11 cellular contexts compared by ENCODE assay signal in the genomic region with DNA sequence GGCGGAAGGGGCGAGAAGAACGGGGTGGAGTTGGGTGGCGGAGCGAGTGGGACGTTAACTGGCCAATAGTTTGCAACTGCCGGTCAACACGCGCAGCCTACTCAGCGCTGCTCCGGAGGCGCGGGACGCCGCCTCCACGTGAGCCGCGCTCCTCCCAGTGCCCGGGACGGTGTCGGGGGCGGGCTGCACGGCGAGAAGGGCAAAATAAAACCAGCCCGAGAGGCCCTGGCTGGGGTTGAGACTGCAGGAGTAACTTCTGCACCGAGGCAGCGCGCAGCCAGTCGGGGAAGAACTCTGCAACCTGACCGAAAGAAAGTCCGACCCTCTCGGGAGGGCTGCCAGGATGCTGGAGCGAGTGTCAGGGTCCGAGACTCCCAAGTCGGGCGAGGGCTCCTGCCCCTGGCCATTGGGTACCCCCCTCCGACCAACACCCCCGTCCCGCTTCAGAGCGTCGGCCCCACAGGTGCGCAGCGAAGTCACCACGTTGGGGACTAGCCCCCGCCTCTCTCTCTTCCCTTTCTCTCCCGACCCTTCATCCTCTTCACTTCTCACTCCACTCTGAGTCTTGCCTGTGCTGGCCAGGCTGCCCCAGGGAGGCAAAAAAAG. TPM values are rescaled to one million over a fixed set of nuclear protein-coding genes. Genes with fewer than 3 reads are reported as not detected.
DNase-seq lines count a peak whose midpoint lies in the region; ATAC-seq and TF ChIP-seq lines count a peak whose summit lies in the region.
"Had no signal": no experiment of that assay in that cellular context is flagged by ENCODE, and none has a peak within 500 bp of the region (broad histone marks: within the 10 kb centered on the region; RNA-seq: fewer than 3 reads in every experiment).

No MANE protein-coding gene starts in this region.

- no peak overlapping the region for H3K4me3 Mint-ChIP-seq in stimulated activated effector memory CD8-positive, alpha-beta T cell treated with anti-CD3 and anti-CD28 coated beads, Interleukin-12 subunit alpha, Interleukin-12 subunit beta, amount 100 ng/mL, for 72 hours
- H3K4me3 Mint-ChIP-seq: activated naive CD4-positive, alpha-beta T cell treated with anti-CD3 and anti-CD28 coated beads, Interleukin-2, amount 50 U/mL, for 24 hours had no signal

- H3K27ac ChIP-seq in suprapubic skin, result no peak overlapping the region

- no peaks in the 10 kb centered on the region for H3K36me3 ChIP-seq in suprapubic skin

- no peaks in the 10 kb centered on the region for H3K4me1 Mint-ChIP-seq in stimulated activated effector memory CD8-positive, alpha-beta T cell treated with anti-CD3 and anti-CD28 coated beads, Interleukin-12 subunit alpha, Interleukin-12 subunit beta, amount 100 ng/mL, for 72 hours

- H3K9me3 ChIP-seq in suprapubic skin, result no peaks in the 10 kb centered on the region

- peaks cover 36% of the 10 kb centered on the region for H3K27me3 ChIP-seq in suprapubic skin

- no peak overlapping the region for H3K27ac Mint-ChIP-seq in stimulated activated effector memory CD8-positive, alpha-beta T cell treated with anti-CD3 and anti-CD28 coated beads, Interleukin-12 subunit alpha, Interleukin-12 subunit beta, amount 100 ng/mL, for 72 hours
- H3K27ac Mint-ChIP-seq: activated naive CD4-positive, alpha-beta T cell treated with anti-CD3 and anti-CD28 coated beads, Interleukin-2, amount 50 U/mL, for 24 hours had no signal

- ATAC-seq in left colon, result peak; percentile 90
- ATAC-seq in stimulated activated effector memory CD8-positive, alpha-beta T cell treated with anti-CD3 and anti-CD28 coated beads, Interleukin-12 subunit alpha, Interleukin-12 subunit beta, amount 100 ng/mL, for 72 hours, result no peak
- ATAC-seq: naive thymus-derived CD4-positive, alpha-beta T cell had no signal

- DNase-seq in NCI-H1417 (lab: John Stamatoyannopoulos, UW) (peak in 2 of 3 experiments; percentile 5 to 8), NCI-H1417 treated with DMSO at 0.1 percent for 48 hours (lab: John Stamatoyannopoulos, UW) (no peak), astrocyte of the spinal cord (ENCODE audit: low read depth, low spot score) (peak; percentile 64), left colon (peak in 1 of 2 donors; percentile 15), suprapubic skin (ENCODE audit: low spot score in 2 of 2) (no peak), COR-L47 (lab: John Stamatoyannopoulos, UW) (no peak), NCI-H2107 (lab: John Stamatoyannopoulos, UW) (no peak)
- no peak for DNase-seq in stimulated activated effector memory CD8-positive, alpha-beta T cell treated with anti-CD3 and anti-CD28 coated beads, Interleukin-12 subunit alpha, Interleukin-12 subunit beta, amount 100 ng/mL, for 72 hours (ENCODE audit: low spot score in 2 of 2)
- DNase-seq: 8988T; naive thymus-derived CD4-positive, alpha-beta T cell had no signal

- intact Hi-C loops in left colon (cut with DNase I, micrococcal nuclease), result no loop called here

- H3K9me3 Mint-ChIP-seq in stimulated activated effector memory CD8-positive, alpha-beta T cell treated with anti-CD3 and anti-CD28 coated beads, Interleukin-12 subunit alpha, Interleukin-12 subunit beta, amount 100 ng/mL, for 72 hours, result peaks cover 5% of the 10 kb centered on the region

- H3K36me3 Mint-ChIP-seq in stimulated activated effector memory CD8-positive, alpha-beta T cell treated with anti-CD3 and anti-CD28 coated beads, Interleukin-12 subunit alpha, Interleukin-12 subunit beta, amount 100 ng/mL, for 72 hours, result no peaks in the 10 kb centered on the region

- 5% methylated on average over 46 of the region's 46 CpGs for WGBS in suprapubic skin

- H3K4me1 ChIP-seq in suprapubic skin, result peaks cover 17% of the 10 kb centered on the region

- TF ChIP-seq EP300 in suprapubic skin (IDR thresholded peaks at IDR 0.05), result no peak

- in situ Hi-C loops in astrocyte of the spinal cord (cut with HindIII; ENCODE audit: low sequenced_read_pairs), result no loop called here

- H3K4me3 ChIP-seq in astrocyte of the spinal cord (ENCODE audit: low read depth, low read length) (peak overlapping the region; percentile 54), suprapubic skin (peak overlapping the region; percentile 55)

- TF ChIP-seq POLR2A in suprapubic skin (IDR thresholded peaks at IDR 0.05), result no peak

- TF ChIP-seq CTCF in astrocyte of the spinal cord (IDR thresholded peaks at IDR 0.05; ENCODE audit: low read depth, low read length) (no peak), suprapubic skin (IDR thresholded peaks at IDR 0.05) (no peak)

RNA-seq across cellular contexts. Expression of a gene that starts 25.1 kb away (rescaled TPM):
- total RNA-seq in left colon, result 1 to 10 TPM in 1 of 2 donors, under 1 TPM in 1; 0.47 to 1.3 TPM
- under 1 TPM; 0.48 to 0.59 (median 0.55) TPM for total RNA-seq in suprapubic skin
- total RNA-seq: naive thymus-derived CD4-positive, alpha-beta T cell had no signal

Comparison
In these comparisons a context has a peak if more than half of its experiments do, and no peak if none do; other contexts are left out.
1. DNase-seq: peak in NCI-H1417 (2 of 3) and astrocyte of the spinal cord (single experiment); none in NCI-H1417 treated with DMSO at 0.1 percent for 48 hours (single experiment), suprapubic skin (0 of 2), COR-L47 (single experiment), stimulated activated effector memory CD8-positive, alpha-beta T cell treated with anti-CD3 and anti-CD28 coated beads, Interleukin-12 subunit alpha, Interleukin-12 subunit beta, amount 100 ng/mL, for 72 hours (0 of 2) and NCI-H2107 (single experiment).